ENCODE assay signal across 13 cellular contexts in the genomic region with DNA sequence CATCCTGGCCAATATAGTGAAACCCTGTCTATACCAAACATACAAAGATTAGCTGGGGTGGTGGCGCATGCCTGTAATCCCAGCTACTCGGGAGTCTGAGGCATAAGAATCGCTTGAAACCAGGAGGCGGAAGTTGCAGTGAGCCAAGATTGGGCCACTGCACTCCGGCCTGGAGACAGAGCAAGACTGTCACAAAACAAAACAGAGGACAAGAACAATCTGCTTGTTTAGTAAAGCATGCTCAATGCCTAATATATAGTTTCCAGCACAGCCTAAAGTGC. TPM values are rescaled to one million over a fixed set of nuclear protein-coding genes. Genes with fewer than 3 reads are reported as not detected.
DNase-seq lines count a peak whose midpoint lies in the region; ATAC-seq and TF ChIP-seq lines count a peak whose summit lies in the region.
"Had no signal": no experiment of that assay in that cellular context is flagged by ENCODE, and none has a peak within 500 bp of the region (broad histone marks: within the 10 kb centered on the region; RNA-seq: fewer than 3 reads in every experiment).

No MANE protein-coding gene starts in this region.

- no peak for TF ChIP-seq CTCF in CD4-positive, alpha-beta T cell (IDR thresholded peaks at IDR 0.05)
- no peak for TF ChIP-seq CTCF in foreskin keratinocyte (conservative IDR thresholded peaks at IDR 0.05)

- no peaks in the 10 kb centered on the region for H3K9me3 ChIP-seq in CD4-positive, alpha-beta T cell (ENCODE audit: control insufficient read depth, low read length)
- no peaks in the 10 kb centered on the region for H3K9me3 ChIP-seq in HUES6 (ENCODE audit: control insufficient read depth, insufficient read depth, low read depth, low read length)
- H3K9me3 ChIP-seq in naive thymus-derived CD4-positive, alpha-beta T cell (ENCODE audit: control insufficient read depth in 2 of 3, low read length in 3 of 3): no peaks in the 10 kb centered on the region

- H3K4me1 ChIP-seq in HUES6 (ENCODE audit: control insufficient read depth, insufficient read depth, low read length) (peaks cover 25% of the 10 kb centered on the region), foreskin keratinocyte (no peaks in the 10 kb centered on the region)
- peaks cover 22 to 25% of the 10 kb centered on the region in 2 donors for H3K4me1 ChIP-seq in naive thymus-derived CD4-positive, alpha-beta T cell (ENCODE audit: control insufficient read depth in 2 of 2, insufficient read depth in 2 of 2, low read length in 2 of 2)

- intact Hi-C loops in CD4-positive, alpha-beta T cell (cut with DNase I, micrococcal nuclease): loop anchor here in 1 of 2 experiments (5.0 to 10.0 kb wide), 3 partner anchors 245 to 1372 kb away; a partner anchor contains a TSS
- intact Hi-C loops in naive thymus-derived CD4-positive, alpha-beta T cell (cut with micrococcal nuclease): loop anchor here (5.0 to 10.0 kb wide), 6 partner anchors 115 to 1472 kb away; a partner anchor contains a TSS

- H3K36me3 Mint-ChIP-seq in CD4-positive, alpha-beta T cell (ENCODE audit: low read depth): peaks cover 45% of the 10 kb centered on the region
- peaks cover 18% of the 10 kb centered on the region for H3K36me3 Mint-ChIP-seq in activated naive CD8-positive, alpha-beta T cell treated with anti-CD3 and anti-CD28 coated beads, Interleukin-2, amount 50 U/mL, for 24 hours (ENCODE audit: low read depth)
- peaks cover 0 to 12% (median 5%) of the 10 kb centered on the region in 5 donors for H3K36me3 Mint-ChIP-seq in naive thymus-derived CD4-positive, alpha-beta T cell

- DNase-seq in CD4-positive, alpha-beta T cell: no peak
- DNase-seq in activated naive CD8-positive, alpha-beta T cell treated with anti-CD3 and anti-CD28 coated beads, Interleukin-2, amount 50 U/mL, for 24 hours: no peak
- no peak for DNase-seq in naive thymus-derived CD4-positive, alpha-beta T cell
- DNase-seq in SIG-M5 (lab: John Stamatoyannopoulos, UW) (no peak), foreskin keratinocyte (no peak)
- no peak for DNase-seq in stimulated activated CD8-positive, alpha-beta memory T cell treated with anti-CD3 and anti-CD28 coated beads, Interleukin-4, amount 100 ng/mL, for 48 hours
- DNase-seq: activated effector memory CD4-positive, alpha-beta T cell treated with Interleukin-2 at 50 U/mL for 16 hours; CD8-positive, alpha-beta memory T cell; erythroblast; MV-4-11; NCI-H510A treated with DMSO at 0.1 percent for 48 hours had no signal

- H3K27ac ChIP-seq in CD4-positive, alpha-beta T cell (ENCODE audit: low read depth, low read length): no peak overlapping the region
- H3K27ac ChIP-seq in HUES6 (ENCODE audit: low read depth, low read length) (peak overlapping the region; percentile 4; the same call in 1 of the 2 replicates), foreskin keratinocyte (no peak overlapping the region)
- no peak overlapping the region for H3K27ac ChIP-seq in naive thymus-derived CD4-positive, alpha-beta T cell (ENCODE audit: low read depth, low read length)

- CTCF ChIA-PET in CD4-positive, alpha-beta T cell (lab: Charles Lee): interaction anchor here (1.0 to 1.6 kb wide), 2 partner anchors 9 to 26 kb away, joined by 3 to 11 read pairs; no protein-coding TSS in a partner anchor
- CTCF ChIA-PET in naive thymus-derived CD4-positive, alpha-beta T cell (lab: Charles Lee): interaction anchor here (2.2 kb wide), 1 partner anchor 12 kb away, joined by 9 read pairs; no protein-coding TSS in a partner anchor

- H3K4me1 Mint-ChIP-seq in CD4-positive, alpha-beta T cell (ENCODE audit: low read depth): peaks cover 37% of the 10 kb centered on the region
- H3K4me1 Mint-ChIP-seq in activated naive CD8-positive, alpha-beta T cell treated with anti-CD3 and anti-CD28 coated beads, Interleukin-2, amount 50 U/mL, for 24 hours: peaks cover 48% of the 10 kb centered on the region
- peaks cover 14 to 43% (median 35%) of the 10 kb centered on the region in 7 donors for H3K4me1 Mint-ChIP-seq in naive thymus-derived CD4-positive, alpha-beta T cell

- peaks cover 9% of the 10 kb centered on the region for H3K36me3 ChIP-seq in HUES6 (ENCODE audit: control insufficient read depth, insufficient read depth, low read length)
- H3K36me3 ChIP-seq in naive thymus-derived CD4-positive, alpha-beta T cell (ENCODE audit: control insufficient read depth in 2 of 3, insufficient read depth in 3 of 3, low read length in 3 of 3): peaks cover 0 to 12% (median 0%) of the 10 kb centered on the region in 3 experiments

- peak overlapping the region; percentile 99 for H3K27ac Mint-ChIP-seq in CD4-positive, alpha-beta T cell
- H3K27ac Mint-ChIP-seq in activated naive CD8-positive, alpha-beta T cell treated with anti-CD3 and anti-CD28 coated beads, Interleukin-2, amount 50 U/mL, for 24 hours: no peak overlapping the region
- H3K27ac Mint-ChIP-seq in naive thymus-derived CD4-positive, alpha-beta T cell: peak overlapping the region in 6 of 9 donors; percentile 66 to 100 (median 98)

- no peaks in the 10 kb centered on the region for H3K27me3 ChIP-seq in CD4-positive, alpha-beta T cell (ENCODE audit: control insufficient read depth, insufficient read depth, low read length)
- H3K27me3 ChIP-seq in HUES6 (ENCODE audit: control insufficient read depth, insufficient read depth, low read length): no peaks in the 10 kb centered on the region
- H3K27me3 ChIP-seq in naive thymus-derived CD4-positive, alpha-beta T cell (ENCODE audit: control insufficient read depth in 2 of 2, insufficient read depth in 2 of 2, low read length in 2 of 2): no peaks in the 10 kb centered on the region
- no peaks in the 10 kb centered on the region for H3K27me3 ChIP-seq in foreskin keratinocyte

- H3K4me3 ChIP-seq in HUES6 (ENCODE audit: low read depth, low read length): 0 out of 2 replicates have a peak overlapping the region, but pooled peaks have one; percentile 17
- no peak overlapping the region for H3K4me3 ChIP-seq in naive thymus-derived CD4-positive, alpha-beta T cell (ENCODE audit: low read length)

- no peaks in the 10 kb centered on the region for H3K9me3 Mint-ChIP-seq in CD4-positive, alpha-beta T cell
- no peaks in the 10 kb centered on the region for H3K9me3 Mint-ChIP-seq in activated naive CD8-positive, alpha-beta T cell treated with anti-CD3 and anti-CD28 coated beads, Interleukin-2, amount 50 U/mL, for 24 hours
- no peaks in the 10 kb centered on the region for H3K9me3 Mint-ChIP-seq in naive thymus-derived CD4-positive, alpha-beta T cell
- H3K9me3 Mint-ChIP-seq: CD8-positive, alpha-beta memory T cell had no signal

- peak overlapping the region; percentile 36 for H3K9ac ChIP-seq in HUES6 (ENCODE audit: low read length)

- POLR2A ChIA-PET in CD4-positive, alpha-beta T cell (lab: Charles Lee): interaction anchor here (1.3 to 4.8 kb wide), 4 partner anchors 12 to 39 kb away, joined by 6 to 84 read pairs (median 37); a partner anchor contains a TSS
- POLR2A ChIA-PET in naive thymus-derived CD4-positive, alpha-beta T cell (lab: Charles Lee): interaction anchor here (0.6 to 3.7 kb wide), 6 partner anchors 9 to 247 kb away, joined by 3 to 79 read pairs (median 18); a partner anchor contains a TSS

- no peaks in the 10 kb centered on the region for H3K27me3 Mint-ChIP-seq in CD4-positive, alpha-beta T cell
- no peaks in the 10 kb centered on the region for H3K27me3 Mint-ChIP-seq in activated naive CD8-positive, alpha-beta T cell treated with anti-CD3 and anti-CD28 coated beads, Interleukin-2, amount 50 U/mL, for 24 hours
- H3K27me3 Mint-ChIP-seq in naive thymus-derived CD4-positive, alpha-beta T cell: no peaks in the 10 kb centered on the region
- H3K27me3 Mint-ChIP-seq: CD8-positive, alpha-beta memory T cell had no signal

- no peak for ATAC-seq in CD4-positive, alpha-beta T cell (ENCODE audit: poor library complexity)
- ATAC-seq in activated naive CD8-positive, alpha-beta T cell treated with anti-CD3 and anti-CD28 coated beads, Interleukin-2, amount 50 U/mL, for 24 hours: no peak
- ATAC-seq in naive thymus-derived CD4-positive, alpha-beta T cell: no peak
- no peak for ATAC-seq in HG03571 (IDR thresholded peaks at IDR 0.05; ENCODE audit: unreplicated experiment)
- ATAC-seq in foreskin keratinocyte: no peak

- H3K4me3 Mint-ChIP-seq in CD4-positive, alpha-beta T cell: peak overlapping the region; percentile 39
- peak overlapping the region; percentile 96 for H3K4me3 Mint-ChIP-seq in activated naive CD8-positive, alpha-beta T cell treated with anti-CD3 and anti-CD28 coated beads, Interleukin-2, amount 50 U/mL, for 24 hours
- H3K4me3 Mint-ChIP-seq in naive thymus-derived CD4-positive, alpha-beta T cell: peak overlapping the region in 4 of 10 donors; percentile 59 to 100 (median 100)

RNA-seq across cellular contexts. Expression of a gene that starts 1.8 kb away (rescaled TPM):
- total RNA-seq in CD4-positive, alpha-beta T cell: 10 to 100 TPM; 52.0 to 54.2 TPM
- total RNA-seq in naive thymus-derived CD4-positive, alpha-beta T cell: 100 to 1,000 TPM in 2 of 5 experiments, 10 to 100 TPM in 3; 68.7 to 122 (median 95.4) TPM
- 10 to 100 TPM; 23.3 to 41.4 TPM for polyA plus RNA-seq in naive thymus-derived CD4-positive, alpha-beta T cell
- total RNA-seq in foreskin keratinocyte: 63.0 and 64.7 TPM in 2 replicates
- polyA plus RNA-seq in foreskin keratinocyte: 35.7 and 40.7 TPM in 2 replicates

RNA-seq across cellular contexts. Expression of a gene that starts 39.5 kb away (rescaled TPM):
- 1 to 10 TPM; 6.3 to 6.8 TPM for total RNA-seq in CD4-positive, alpha-beta T cell
- 10 to 100 TPM in 3 of 5 experiments, 1 to 10 TPM in 2; 5.6 to 31.4 (median 14.9) TPM for total RNA-seq in naive thymus-derived CD4-positive, alpha-beta T cell
- 10 to 100 TPM; 40.5 to 49.6 TPM for polyA plus RNA-seq in naive thymus-derived CD4-positive, alpha-beta T cell
- 56.7 and 58.9 TPM in 2 replicates for total RNA-seq in foreskin keratinocyte
- 92.7 and 96.6 TPM in 2 replicates for polyA plus RNA-seq in foreskin keratinocyte

RNA-seq across cellular contexts. Expression of a gene that starts 43.0 kb away (rescaled TPM):
- total RNA-seq in CD4-positive, alpha-beta T cell: 10 to 100 TPM; 66.4 to 70.7 TPM
- 100 to 1,000 TPM in 1 of 5 experiments, 10 to 100 TPM in 4; 70.9 to 102 (median 83.2) TPM for total RNA-seq in naive thymus-derived CD4-positive, alpha-beta T cell
- polyA plus RNA-seq in naive thymus-derived CD4-positive, alpha-beta T cell: 10 to 100 TPM in 1 of 2 donors, 1 to 10 TPM in 1; 9.9 to 27.9 TPM
- total RNA-seq in foreskin keratinocyte: 41.7 and 41.8 TPM in 2 replicates
- 38.8 and 44.9 TPM in 2 replicates for polyA plus RNA-seq in foreskin keratinocyte

RNA-seq across cellular contexts. Expression of a gene that starts 44.5 kb away (rescaled TPM):
- total RNA-seq in CD4-positive, alpha-beta T cell: 1 to 10 TPM; 4.9 to 5.1 TPM
- total RNA-seq in naive thymus-derived CD4-positive, alpha-beta T cell: 10 to 100 TPM in 3 of 5 experiments, 1 to 10 TPM in 2; 7.8 to 16.6 (median 10.5) TPM
- not detected for polyA plus RNA-seq in naive thymus-derived CD4-positive, alpha-beta T cell
- 2.6 and 3.4 TPM in 2 replicates for total RNA-seq in foreskin keratinocyte
- 0.97 and 1.2 TPM in 2 replicates for polyA plus RNA-seq in foreskin keratinocyte
